In genomic region chr14:20680363-20680762, GRCh38 we compare ENCODE assay signal across 12 cellular contexts. TPM values are rescaled to one million over a fixed set of nuclear protein-coding genes. Genes with fewer than 3 reads are reported as not detected.
DNase-seq lines count a peak whose midpoint lies in the region; FAIRE-seq and TF ChIP-seq lines count a peak whose summit lies in the region.
"Had no signal": no experiment of that assay in that cellular context is flagged by ENCODE, and none has a peak within 500 bp of the region (broad histone marks: within the 10 kb centered on the region; RNA-seq: fewer than 3 reads in every experiment).

No MANE protein-coding gene starts in this region.

- no peaks in the 10 kb centered on the region for H3K9me3 ChIP-seq in ES-I3 (ENCODE audit: control insufficient read depth, insufficient read depth, low read length)
- H3K9me3 ChIP-seq in endodermal cell (ENCODE audit: control insufficient read depth, low read length) = no peaks in the 10 kb centered on the region

- H3K27ac Mint-ChIP-seq in endodermal cell = no peak overlapping the region
- H3K27ac Mint-ChIP-seq: activated naive CD8-positive, alpha-beta T cell treated with anti-CD3 and anti-CD28 coated beads, Interleukin-2, amount 10 ng/mL, durations not matched to agents 7 days and 5 days; natural killer cell treated with Interleukin-12 subunit alpha and Interleukin-12 subunit beta and Interleukin-15 and Interleukin-18, amount 100 ng/mL, for 72 hours had no signal

- 85 to 88% methylated on average over 6 to 7 of the region's 8 CpGs for WGBS in endodermal cell (ENCODE audit: insufficient coverage in 1 of 2, insufficient read length in 1 of 2), 2 experiments

- CTCF ChIA-PET in GM10248 (lab: Yijun Ruan, JAX) = interaction anchor here (0.9 to 13.8 kb wide), 9 partner anchors 9 to 352 kb away, joined by 3 to 199 read pairs (median 26); no protein-coding TSS in a partner anchor

- H3K36me3 ChIP-seq in ES-I3 (ENCODE audit: insufficient read depth, low read length) = no peaks in the 10 kb centered on the region
- H3K36me3 ChIP-seq in endodermal cell (ENCODE audit: control insufficient read depth, insufficient read depth, low read length) = no peaks in the 10 kb centered on the region

- no peaks in the 10 kb centered on the region for H3K27me3 ChIP-seq in endodermal cell (ENCODE audit: control insufficient read depth, insufficient read depth, low read length, poor library complexity, severe bottlenecking)

- no peak for TF ChIP-seq CTCF in LNCaP clone FGC (IDR thresholded peaks at IDR 0.05; ENCODE audit: control insufficient read depth, extremely low read depth, insufficient read depth)
- TF ChIP-seq CTCF in endodermal cell (conservative IDR thresholded peaks at IDR 0.05) = no peak
- TF ChIP-seq CTCF in GM10248 (IDR thresholded peaks at IDR 0.05; ENCODE audit: control extremely low read depth, extremely low read depth, low read depth, missing control alignments) = no peak

- peaks cover 10% of the 10 kb centered on the region for H3K4me1 Mint-ChIP-seq in endodermal cell

- no peak overlapping the region for H3K27ac ChIP-seq in endodermal cell (ENCODE audit: low read depth, low read length)

- H3K4me1 ChIP-seq in ES-I3 (ENCODE audit: insufficient read depth, low read length) (no peaks in the 10 kb centered on the region), endodermal cell (ENCODE audit: control insufficient read depth, insufficient read depth, low read length) (peaks cover 4% of the 10 kb centered on the region)

- H3K27me3 Mint-ChIP-seq in endodermal cell (ENCODE audit: insufficient read depth) = peaks cover 2% of the 10 kb centered on the region

- FAIRE-seq in urothelium cell line (lab: Jason Lieb, UNC) = no peak

- H3K4me3 ChIP-seq in LNCaP clone FGC (ENCODE audit: low read depth, low read length) (peak overlapping the region; percentile 79), endodermal cell (ENCODE audit: low read length) (peak overlapping the region; percentile 98), skeletal muscle cell (ENCODE audit: low read depth, low read length) (peak overlapping the region; percentile 93)

- no peak for DNase-seq in LNCaP clone FGC (ENCODE audit: low read depth)
- peak; percentile 29 for DNase-seq in endodermal cell
- no peak for DNase-seq in skeletal muscle cell (ENCODE audit: low read depth)
- DNase-seq in urothelium cell line (ENCODE audit: low spot score) = no peak
- no peak for DNase-seq in kidney glomerular epithelial cell (lab: John Stamatoyannopoulos, UW)
- no peak for DNase-seq in GM10248 (ENCODE audit: extremely low spot score)
- no peak for DNase-seq in pons (ENCODE audit: low spot score)
- DNase-seq: activated naive CD8-positive, alpha-beta T cell treated with anti-CD3 and anti-CD28 coated beads, Interleukin-2, amount 10 ng/mL, durations not matched to agents 7 days and 5 days; DMS153 had no signal

- no peaks in the 10 kb centered on the region for H3K9me3 Mint-ChIP-seq in endodermal cell
- H3K9me3 Mint-ChIP-seq: activated naive CD8-positive, alpha-beta T cell treated with anti-CD3 and anti-CD28 coated beads, Interleukin-2, amount 10 ng/mL, durations not matched to agents 7 days and 5 days; natural killer cell treated with Interleukin-12 subunit alpha and Interleukin-12 subunit beta and Interleukin-15 and Interleukin-18, amount 100 ng/mL, for 72 hours had no signal

- POLR2A ChIA-PET in GM10248 (lab: Yijun Ruan, JAX) = interaction anchor here (0.6 to 2.6 kb wide), 2 partner anchors 12 to 14 kb away, joined by 5 to 16 read pairs; no protein-coding TSS in a partner anchor

- H3K9ac ChIP-seq in ES-I3 (ENCODE audit: low read depth, low read length) (peak overlapping the region; percentile 89; the same call in 1 of the 2 replicates), endodermal cell (ENCODE audit: extremely low read depth, low read length, poor library complexity, severe bottlenecking) (no peak overlapping the region)

- H3K4me3 Mint-ChIP-seq in endodermal cell = no peak overlapping the region
- H3K4me3 Mint-ChIP-seq: activated naive CD8-positive, alpha-beta T cell treated with anti-CD3 and anti-CD28 coated beads, Interleukin-2, amount 10 ng/mL, durations not matched to agents 7 days and 5 days; natural killer cell treated with Interleukin-12 subunit alpha and Interleukin-12 subunit beta and Interleukin-15 and Interleukin-18, amount 100 ng/mL, for 72 hours had no signal

- H3K36me3 Mint-ChIP-seq in endodermal cell (ENCODE audit: low read depth) = no peaks in the 10 kb centered on the region
- H3K36me3 Mint-ChIP-seq: activated naive CD8-positive, alpha-beta T cell treated with anti-CD3 and anti-CD28 coated beads, Interleukin-2, amount 10 ng/mL, durations not matched to agents 7 days and 5 days; natural killer cell treated with Interleukin-12 subunit alpha and Interleukin-12 subunit beta and Interleukin-15 and Interleukin-18, amount 100 ng/mL, for 72 hours had no signal

RNA-seq across cellular contexts. Expression of gene RNASE4, which starts 4.0 kb away (rescaled TPM):
- 1 to 10 TPM in 1 of 2 donors, under 1 TPM in 1; 0.73 to 1.6 TPM for total RNA-seq in endodermal cell
- 2.6 TPM for polyA plus RNA-seq in endodermal cell (2013, experiment 1 of 2)
- polyA plus RNA-seq in endodermal cell (2013, experiment 2 of 2) = 4.6 TPM

RNA-seq across cellular contexts. Expression of gene ANG, which starts 8.2 kb away (rescaled TPM):
- total RNA-seq in endodermal cell = 1 to 10 TPM; 2.6 to 3.4 TPM
- 6.4 TPM for polyA plus RNA-seq in endodermal cell (2013, experiment 1 of 2)
- polyA plus RNA-seq in endodermal cell (2013, experiment 2 of 2) = 4.8 TPM

RNA-seq across cellular contexts. Expression of gene OR6S1, which starts 38.9 kb away (rescaled TPM):
- not detected for total RNA-seq in endodermal cell
- polyA plus RNA-seq in endodermal cell (2013, experiment 1 of 2) = not detected
- polyA plus RNA-seq in endodermal cell (2013, experiment 2 of 2) = not detected
- total RNA-seq: activated naive CD8-positive, alpha-beta T cell treated with anti-CD3 and anti-CD28 coated beads, Interleukin-2, amount 10 ng/mL, durations not matched to agents 7 days and 5 days; natural killer cell treated with Interleukin-12 subunit alpha and Interleukin-12 subunit beta and Interleukin-15 and Interleukin-18, amount 100 ng/mL, for 72 hours; temporal lobe had no signal
